In the genomic region with DNA sequence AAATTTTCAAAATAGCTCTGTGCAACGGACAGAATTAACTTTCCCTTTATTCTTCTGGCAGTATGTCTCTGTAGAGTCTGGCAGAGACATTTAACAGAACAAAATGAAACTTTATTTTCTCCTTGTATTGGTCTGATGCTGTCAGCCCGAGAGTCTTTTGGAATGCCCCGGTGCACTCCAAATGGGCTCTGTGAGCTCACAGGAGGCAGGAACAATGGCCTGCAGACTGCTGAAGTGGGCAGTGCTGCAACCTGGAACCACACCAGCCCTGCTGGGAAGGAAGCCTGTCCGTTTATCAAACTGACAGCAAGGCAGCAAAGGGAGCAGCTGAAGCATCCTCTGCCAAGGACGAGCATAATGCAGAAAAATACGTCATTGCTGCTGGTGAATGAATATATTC, we compare ENCODE assay signal across 11 cellular contexts.
DNase-seq lines count a peak whose midpoint lies in the region; ATAC-seq and TF ChIP-seq lines count a peak whose summit lies in the region.
"Had no signal": no experiment of that assay in that cellular context is flagged by ENCODE, and none has a peak within 500 bp of the region (broad histone marks: within the 10 kb centered on the region; RNA-seq: fewer than 3 reads in every experiment).

No MANE protein-coding gene starts in this region.

- no peaks in the 10 kb centered on the region for H3K36me3 ChIP-seq in body of pancreas (replicated peaks in 1 of 2; ENCODE audit: insufficient read depth in 1 of 2, low read depth in 2 of 2)
- H3K36me3 ChIP-seq: BLaER1, SJCRH30 had no signal

- H3K4me3 ChIP-seq in body of pancreas: no peak overlapping the region
- H3K4me3 ChIP-seq: BLaER1, SJCRH30 had no signal

- WGBS in body of pancreas, 2 donors: 57 to 61% methylated on average over 6 of the region's 6 CpGs

- TF ChIP-seq POLR2A in body of pancreas (IDR thresholded peaks at IDR 0.05): no peak

- peak overlapping the region in 1 of 4 donors; percentile 5 for H3K27ac ChIP-seq in body of pancreas
- H3K27ac ChIP-seq: BLaER1, SJCRH30 had no signal

- intact Hi-C loops in body of pancreas (cut with DNase I): no loop called here
- intact Hi-C loops in sciatic nerve (cut with DNase I): no loop called here

- ATAC-seq in body of pancreas (peak; percentile 42), sciatic nerve (peak; percentile 58), GM21423 (IDR thresholded peaks at IDR 0.05; ENCODE audit: unreplicated experiment) (no peak), GM21737 (IDR thresholded peaks at IDR 0.05; ENCODE audit: unreplicated experiment) (no peak), GM21360 (IDR thresholded peaks at IDR 0.05; ENCODE audit: unreplicated experiment) (no peak)
- ATAC-seq: activated CD4-positive, alpha-beta T cell treated with anti-CD3 and anti-CD28 coated beads for 36 hours had no signal

- DNase-seq in AG20443 (ENCODE audit: low spot score) (peak; percentile 57), body of pancreas (peak in 3 of 4 donors; percentile 4 to 13 (median 7)), iPS-NIHi11 (ENCODE audit: low spot score) (peak; percentile 32), sciatic nerve (ENCODE audit: low spot score) (no peak), Kasumi-1 (lab: John Stamatoyannopoulos, UW) (no peak)
- DNase-seq: activated CD4-positive, alpha-beta T cell treated with anti-CD3 and anti-CD28 coated beads for 36 hours; SJCRH30 had no signal

- no peak for TF ChIP-seq CTCF in body of pancreas (IDR thresholded peaks at IDR 0.05)

- H3K4me1 ChIP-seq in body of pancreas: no peaks in the 10 kb centered on the region
- H3K4me1 ChIP-seq: BLaER1, SJCRH30 had no signal

- no peaks in the 10 kb centered on the region for H3K27me3 ChIP-seq in body of pancreas
- H3K27me3 ChIP-seq: BLaER1, SJCRH30 had no signal

- H3K9me3 ChIP-seq in body of pancreas: no peaks in the 10 kb centered on the region
- H3K9me3 ChIP-seq: BLaER1, SJCRH30 had no signal

Comparison
In these comparisons a context has a peak if more than half of its experiments do, and no peak if none do; other contexts are left out.
1. DNase-seq: peak in AG20443 (single experiment), body of pancreas (3 of 4) and iPS-NIHi11 (single experiment); none in sciatic nerve (single experiment) and Kasumi-1 (0 of 2).
2. ATAC-seq: peak in body of pancreas (single experiment) and sciatic nerve (single experiment); none in GM21423 (single experiment), GM21737 (single experiment) and GM21360 (single experiment).